Comparison of ENCODE assay signal across 16 cellular contexts in the genomic region with DNA sequence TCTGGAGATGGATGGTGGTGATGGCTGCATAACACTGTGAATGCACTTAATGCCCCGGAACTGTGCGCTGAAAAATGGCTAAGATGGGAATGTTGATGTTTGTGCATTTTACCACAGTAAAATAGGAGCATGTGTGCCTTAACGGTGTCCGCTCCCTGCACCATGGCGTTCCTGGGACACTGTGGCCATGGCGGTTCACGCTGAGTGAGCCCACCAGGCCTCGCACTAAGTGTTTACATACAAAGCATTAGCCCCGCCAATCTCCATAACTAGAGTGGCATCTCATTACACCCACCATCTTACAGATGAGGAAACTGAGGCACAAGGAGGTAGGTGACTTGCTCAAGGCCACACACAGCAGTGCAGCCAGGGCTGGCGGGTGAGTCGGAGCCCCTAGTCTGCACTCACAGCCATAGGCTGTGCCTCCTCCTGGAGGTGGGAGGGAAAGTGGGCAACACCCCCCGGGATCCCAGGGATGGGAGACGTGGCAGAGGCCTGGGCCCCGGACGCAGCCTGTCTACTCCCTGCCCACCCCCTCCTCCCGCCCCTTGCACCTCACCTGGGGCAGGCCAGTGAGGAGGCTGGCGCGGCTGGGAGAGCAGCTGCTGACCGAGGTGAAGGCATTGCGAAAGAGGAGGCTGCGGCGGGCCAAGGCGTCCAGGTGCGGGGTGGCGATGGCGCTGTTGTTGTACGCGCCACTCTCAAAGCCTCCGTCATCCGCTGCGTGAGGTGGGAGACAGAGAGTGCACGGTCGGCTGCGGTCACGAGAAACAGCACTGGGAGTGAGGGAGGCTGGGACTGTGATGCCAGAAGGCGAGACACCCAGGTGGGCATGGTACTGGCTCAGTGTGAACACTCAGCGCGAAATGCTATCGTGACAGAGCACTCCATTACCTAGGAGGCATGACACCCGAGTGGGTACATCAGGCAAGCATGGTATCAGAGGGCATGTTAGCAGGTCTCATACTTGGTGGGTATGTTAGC. TPM values are rescaled to one million over a fixed set of nuclear protein-coding genes. Genes with fewer than 3 reads are reported as not detected.
"Had no signal": no experiment of that assay in that cellular context is flagged by ENCODE, and none has a peak within 500 bp of the region (broad histone marks: within the 10 kb centered on the region; RNA-seq: fewer than 3 reads in every experiment).

No MANE protein-coding gene starts in this region.

- H3K4me3 ChIP-seq: colonic mucosa, esophagus squamous epithelium, tibial artery had no signal

- H3K27ac ChIP-seq: colonic mucosa, esophagus squamous epithelium, parathyroid adenoma, tibial artery, WERI-Rb-1 had no signal

- H3K36me3 ChIP-seq: colonic mucosa had no signal

- ATAC-seq: activated naive CD4-positive, alpha-beta T cell treated with anti-CD3 and anti-CD28 coated beads, Interleukin-2, amount 50 U/mL, for 72 hours; stimulated activated memory B cell treated with anti-CD40 and anti-IgM and Interleukin-4, amounts not matched to agents 10 μg/mL and 1 μg/mL and 100 μg/mL, for 72 hours had no signal

- H3K9me3 ChIP-seq: colonic mucosa, esophagus squamous epithelium, tibial artery had no signal

- H3K27me3 Mint-ChIP-seq: stimulated activated memory B cell treated with anti-CD40 and anti-IgM and Interleukin-4, amounts not matched to agents 10 μg/mL and 1 μg/mL and 100 μg/mL, for 72 hours had no signal

- H3K4me3 Mint-ChIP-seq: stimulated activated memory B cell treated with anti-CD40 and anti-IgM and Interleukin-4, amounts not matched to agents 10 μg/mL and 1 μg/mL and 100 μg/mL, for 72 hours had no signal

- H3K27ac Mint-ChIP-seq: stimulated activated memory B cell treated with anti-CD40 and anti-IgM and Interleukin-4, amounts not matched to agents 10 μg/mL and 1 μg/mL and 100 μg/mL, for 72 hours had no signal

- H3K9ac ChIP-seq: parathyroid adenoma had no signal

- H3K27me3 ChIP-seq: colonic mucosa, esophagus squamous epithelium, tibial artery had no signal

- H3K9me3 Mint-ChIP-seq: activated naive CD4-positive, alpha-beta T cell treated with anti-CD3 and anti-CD28 coated beads, Interleukin-2, amount 50 U/mL, for 72 hours; stimulated activated memory B cell treated with anti-CD40 and anti-IgM and Interleukin-4, amounts not matched to agents 10 μg/mL and 1 μg/mL and 100 μg/mL, for 72 hours had no signal

- DNase-seq: activated CD4-positive, alpha-beta T cell treated with anti-CD3 and anti-CD28 coated beads, Interleukin-2, amount 50 U/mL, for 48 hours; activated effector memory CD4-positive, alpha-beta T cell treated with Interleukin-2 at 50 U/mL for 16 hours; caudate nucleus; colonic mucosa; effector CD4-positive, alpha-beta T cell; esophagus squamous epithelium; hippocampal formation; kidney glomerular epithelial cell; mesendoderm; tibial artery; WERI-Rb-1 had no signal

- H2AFZ ChIP-seq: parathyroid adenoma had no signal

- FAIRE-seq: endothelial cell of umbilical vein had no signal

RNA-seq across cellular contexts. Expression of a gene that starts 46.9 kb away (rescaled TPM):
- total RNA-seq: endothelial cell of umbilical vein; T-helper 1 cell treated with Interleukin-12 subunit alpha and Interleukin-12 subunit beta and Interleukin-4 antibody, amounts not matched to agents 30 ng/mL and 1 ng/mL, for 36 hours had no signal
- polyA plus RNA-seq: endothelial cell of umbilical vein had no signal
